In genomic region chr3:182837855-182838454, GRCh38 we compare ENCODE assay signal across 9 cellular contexts. TPM values are rescaled to one million over a fixed set of nuclear protein-coding genes. Genes with fewer than 3 reads are reported as not detected.
DNase-seq lines count a peak whose midpoint lies in the region; ATAC-seq, FAIRE-seq and TF ChIP-seq lines count a peak whose summit lies in the region.
"Had no signal": no experiment of that assay in that cellular context is flagged by ENCODE, and none has a peak within 500 bp of the region (broad histone marks: within the 10 kb centered on the region; RNA-seq: fewer than 3 reads in every experiment).

No MANE protein-coding gene starts in this region.

- no peak for TF ChIP-seq POLR2A in uterus (IDR thresholded peaks at IDR 0.05)

- H3K4me3 Mint-ChIP-seq in stimulated activated effector memory CD8-positive, alpha-beta T cell treated with anti-CD3 and anti-CD28 coated beads, Interleukin-12 subunit alpha, Interleukin-12 subunit beta, amount 100 ng/mL, for 72 hours = no peak overlapping the region

- H3K27ac Mint-ChIP-seq in stimulated activated effector memory CD8-positive, alpha-beta T cell treated with anti-CD3 and anti-CD28 coated beads, Interleukin-12 subunit alpha, Interleukin-12 subunit beta, amount 100 ng/mL, for 72 hours = no peak overlapping the region

- peaks cover 88% of the 10 kb centered on the region for H3K36me3 Mint-ChIP-seq in stimulated activated effector memory CD8-positive, alpha-beta T cell treated with anti-CD3 and anti-CD28 coated beads, Interleukin-12 subunit alpha, Interleukin-12 subunit beta, amount 100 ng/mL, for 72 hours

- TF ChIP-seq CTCF in left ventricle myocardium inferior (IDR thresholded peaks at IDR 0.05; ENCODE audit: borderline replicate concordance) (peak; percentile 62), uterus (IDR thresholded peaks at IDR 0.05) (peak in 3 of 4 experiments; percentile 17 to 28 (median 19))

- ATAC-seq in Right ventricle myocardium inferior = no peak
- no peak for ATAC-seq in stimulated activated effector memory CD8-positive, alpha-beta T cell treated with anti-CD3 and anti-CD28 coated beads, Interleukin-12 subunit alpha, Interleukin-12 subunit beta, amount 100 ng/mL, for 72 hours

- H3K9me3 ChIP-seq in left ventricle myocardium inferior (replicated peaks) = no peaks in the 10 kb centered on the region
- no peaks in the 10 kb centered on the region for H3K9me3 ChIP-seq in uterus

- peaks cover 18% of the 10 kb centered on the region for H3K4me1 Mint-ChIP-seq in stimulated activated effector memory CD8-positive, alpha-beta T cell treated with anti-CD3 and anti-CD28 coated beads, Interleukin-12 subunit alpha, Interleukin-12 subunit beta, amount 100 ng/mL, for 72 hours

- peaks cover 38% of the 10 kb centered on the region for H3K36me3 ChIP-seq in left ventricle myocardium inferior
- H3K36me3 ChIP-seq in uterus = no peaks in the 10 kb centered on the region

- in situ Hi-C loops in SK-MEL-5 (cut with HindIII; ENCODE audit: low pct_unique_long_range_greater_than_20kb, low sequenced_read_pairs) = no loop called here

- intact Hi-C loops in left ventricle myocardium inferior (cut with micrococcal nuclease) (loop anchor here (5.0 kb wide), 1 partner anchor 126 kb away; no protein-coding TSS in a partner anchor), Right ventricle myocardium inferior (cut with DNase I) (loop anchor here (2.0 to 5.0 kb wide), 2 partner anchors 46 to 123 kb away; partner anchors contain the start of gene ATP11B), uterus (cut with DNase I; ENCODE audit: low total_unique reads) (no loop called here)

- POLR2A ChIA-PET in HEK293T (lab: Yijun Ruan, JAX) = no interaction called here

- peak; percentile 70 for FAIRE-seq in frontal cortex (lab: Jason Lieb, UNC)

- H3K4me1 ChIP-seq in left ventricle myocardium inferior (no peaks in the 10 kb centered on the region), uterus (no peaks in the 10 kb centered on the region)

- CTCF ChIA-PET in HEK293T (lab: Yijun Ruan, JAX) = interaction anchor here (1.0 kb wide), 1 partner anchor 121 kb away, joined by 6 read pairs; no protein-coding TSS in a partner anchor

- DNase-seq in left ventricle myocardium inferior = no peak
- no peak for DNase-seq in Right ventricle myocardium inferior (ENCODE audit: missing footprints)
- peak; percentile 56 for DNase-seq in SK-MEL-5 (ENCODE audit: low read depth, low spot score)
- no peak for DNase-seq in frontal cortex (ENCODE audit: low spot score in 2 of 2)
- no peak for DNase-seq in uterus
- no peak for DNase-seq in superior temporal gyrus (ENCODE audit: extremely low spot score)
- no peak for DNase-seq in HEK293T (ENCODE audit: extremely low spot score)
- no peak for DNase-seq in stimulated activated effector memory CD8-positive, alpha-beta T cell treated with anti-CD3 and anti-CD28 coated beads, Interleukin-12 subunit alpha, Interleukin-12 subunit beta, amount 100 ng/mL, for 72 hours (ENCODE audit: low spot score in 2 of 2)
- DNase-seq: effector CD8-positive, alpha-beta T cell had no signal

- H3K27ac ChIP-seq in left ventricle myocardium inferior (replicated peaks) (no peak overlapping the region), uterus (no peak overlapping the region)

- H3K9me3 Mint-ChIP-seq in stimulated activated effector memory CD8-positive, alpha-beta T cell treated with anti-CD3 and anti-CD28 coated beads, Interleukin-12 subunit alpha, Interleukin-12 subunit beta, amount 100 ng/mL, for 72 hours = no peaks in the 10 kb centered on the region

- H3K27me3 ChIP-seq in left ventricle myocardium inferior (ENCODE audit: low read depth) (no peaks in the 10 kb centered on the region), uterus (no peaks in the 10 kb centered on the region)

- H3K4me3 ChIP-seq in left ventricle myocardium inferior (no peak overlapping the region), uterus (no peak overlapping the region)

TF ChIP-seq in HEK293T, 16 proteins besides CTCF, POLR2A, EP300 and RAD21:
- no peak for TF ChIP-seq FOXK2 (IDR thresholded peaks at IDR 0.05)

RNA-seq across cellular contexts. Expression of gene ATP11B, which starts 44.7 kb away (rescaled TPM):
- total RNA-seq in left ventricle myocardium inferior (32.4 TPM), Right ventricle myocardium inferior (33.0 TPM), frontal cortex (94.6 TPM), uterus (100 to 1,000 TPM in 2 of 4 donors, 10 to 100 TPM in 2; 53.5 to 136 (median 95.1) TPM)
- total RNA-seq in SK-MEL-5 (2014; rRNA removed; shearing (Covaris generic)) = 48.4 and 49.6 TPM in 2 replicates
- 27.1 and 31.7 TPM in 2 replicates for polyA plus RNA-seq in SK-MEL-5 (2015; cell fraction: cytosol; rRNA removed)
- polyA plus RNA-seq in SK-MEL-5 (2015; cell fraction: nucleus; rRNA removed) = 30.1 and 36.0 TPM in 2 replicates
